In the genomic region with DNA sequence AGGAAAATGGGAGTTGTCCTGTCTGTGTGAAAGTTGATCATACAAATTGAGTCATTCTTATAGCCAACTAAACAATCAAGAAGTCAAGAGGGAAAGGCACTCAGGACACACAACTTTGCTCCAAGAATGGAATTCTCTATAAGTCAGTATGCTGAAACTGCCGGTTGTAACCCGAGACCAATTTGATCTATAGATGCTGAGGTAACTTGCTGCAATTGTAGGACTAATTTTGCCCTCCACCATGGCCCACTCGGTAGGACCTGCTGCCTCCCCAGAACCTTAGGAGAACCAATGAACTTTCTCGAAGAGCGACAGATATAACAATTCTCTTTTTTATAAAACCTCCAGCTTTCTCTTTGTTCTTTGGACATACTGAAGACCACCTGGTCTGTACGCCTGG, we compare ENCODE assay signal across 1 cellular context.
TF ChIP-seq lines count a peak whose summit lies in the region.

No MANE protein-coding gene starts in this region.

TF ChIP-seq in SK-N-SH, 30 proteins besides CTCF, POLR2A, EP300 and RAD21 (continued from another document):
- TF ChIP-seq, protein P1, sequence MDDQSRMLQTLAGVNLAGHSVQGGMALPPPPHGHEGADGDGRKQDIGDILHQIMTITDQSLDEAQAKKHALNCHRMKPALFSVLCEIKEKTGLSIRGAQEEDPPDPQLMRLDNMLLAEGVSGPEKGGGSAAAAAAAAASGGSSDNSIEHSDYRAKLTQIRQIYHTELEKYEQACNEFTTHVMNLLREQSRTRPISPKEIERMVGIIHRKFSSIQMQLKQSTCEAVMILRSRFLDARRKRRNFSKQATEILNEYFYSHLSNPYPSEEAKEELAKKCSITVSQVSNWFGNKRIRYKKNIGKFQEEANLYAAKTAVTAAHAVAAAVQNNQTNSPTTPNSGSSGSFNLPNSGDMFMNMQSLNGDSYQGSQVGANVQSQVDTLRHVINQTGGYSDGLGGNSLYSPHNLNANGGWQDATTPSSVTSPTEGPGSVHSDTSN (IDR thresholded peaks at IDR 0.05) = no peak
- TF ChIP-seq, protein P2, sequence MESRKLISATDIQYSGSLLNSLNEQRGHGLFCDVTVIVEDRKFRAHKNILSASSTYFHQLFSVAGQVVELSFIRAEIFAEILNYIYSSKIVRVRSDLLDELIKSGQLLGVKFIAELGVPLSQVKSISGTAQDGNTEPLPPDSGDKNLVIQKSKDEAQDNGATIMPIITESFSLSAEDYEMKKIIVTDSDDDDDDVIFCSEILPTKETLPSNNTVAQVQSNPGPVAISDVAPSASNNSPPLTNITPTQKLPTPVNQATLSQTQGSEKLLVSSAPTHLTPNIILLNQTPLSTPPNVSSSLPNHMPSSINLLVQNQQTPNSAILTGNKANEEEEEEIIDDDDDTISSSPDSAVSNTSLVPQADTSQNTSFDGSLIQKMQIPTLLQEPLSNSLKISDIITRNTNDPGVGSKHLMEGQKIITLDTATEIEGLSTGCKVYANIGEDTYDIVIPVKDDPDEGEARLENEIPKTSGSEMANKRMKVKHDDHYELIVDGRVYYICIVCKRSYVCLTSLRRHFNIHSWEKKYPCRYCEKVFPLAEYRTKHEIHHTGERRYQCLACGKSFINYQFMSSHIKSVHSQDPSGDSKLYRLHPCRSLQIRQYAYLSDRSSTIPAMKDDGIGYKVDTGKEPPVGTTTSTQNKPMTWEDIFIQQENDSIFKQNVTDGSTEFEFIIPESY (IDR thresholded peaks at IDR 0.05; ENCODE audit: borderline replicate concordance, low read depth) = no peak
- TF ChIP-seq, protein P3, sequence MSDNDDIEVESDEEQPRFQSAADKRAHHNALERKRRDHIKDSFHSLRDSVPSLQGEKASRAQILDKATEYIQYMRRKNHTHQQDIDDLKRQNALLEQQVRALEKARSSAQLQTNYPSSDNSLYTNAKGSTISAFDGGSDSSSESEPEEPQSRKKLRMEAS (IDR thresholded peaks at IDR 0.05; ENCODE audit: low read depth) = no peak
- no peak for TF ChIP-seq TAF1 (IDR thresholded peaks at IDR 0.05; ENCODE audit: borderline replicate concordance, low read depth, low read length)
- TF ChIP-seq TCF12 (IDR thresholded peaks at IDR 0.05) = no peak
- TF ChIP-seq YY1 (IDR thresholded peaks at IDR 0.05; ENCODE audit: low read depth) = no peak
